8 cellular contexts compared by ENCODE assay signal in the genomic region with DNA sequence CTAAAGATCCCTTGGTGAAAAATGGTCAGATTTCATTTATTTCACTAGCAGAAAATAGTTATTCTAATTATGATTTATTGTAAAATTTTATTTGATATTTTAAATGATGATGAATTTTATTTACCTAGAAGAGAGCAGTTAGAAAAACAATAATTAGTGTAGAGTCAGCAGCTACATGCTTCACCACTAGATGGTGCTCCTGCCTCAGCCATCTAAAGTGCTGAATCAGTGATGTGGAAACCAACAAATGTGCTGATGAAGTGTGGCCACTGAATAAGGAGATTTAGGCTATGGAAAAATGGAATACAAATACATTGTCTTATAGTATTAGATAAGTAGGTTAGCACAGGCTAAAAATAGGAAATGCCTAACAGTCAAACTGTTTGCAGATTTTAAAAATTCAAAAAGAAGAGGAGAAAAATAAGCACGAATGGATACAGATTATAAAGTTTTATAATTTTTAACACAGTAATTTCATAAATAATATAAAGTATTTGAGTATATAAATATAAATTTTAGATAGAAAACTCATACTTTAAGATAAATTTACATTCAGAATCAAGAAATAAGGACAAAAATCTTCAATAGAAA.
DNase-seq lines count a peak whose midpoint lies in the region; ATAC-seq, FAIRE-seq and TF ChIP-seq lines count a peak whose summit lies in the region.

No MANE protein-coding gene starts in this region.

- H3K4me1 ChIP-seq in osteoblast (ENCODE audit: insufficient read depth, low read length) = peaks cover 41% of the 10 kb centered on the region
- H3K4me1 ChIP-seq in tibial artery = peaks cover 0 to 24% (median 15%) of the 10 kb centered on the region in 4 donors

- H3K79me2 ChIP-seq in osteoblast (ENCODE audit: insufficient read depth, low read length) = no peaks in the 10 kb centered on the region

- H3K9me3 ChIP-seq in osteoblast (ENCODE audit: low read depth, low read length) (no peaks in the 10 kb centered on the region), tibial artery (no peaks in the 10 kb centered on the region)

- no peak overlapping the region for H2AFZ ChIP-seq in osteoblast (ENCODE audit: low read length)

- H3K27me3 ChIP-seq in osteoblast (ENCODE audit: insufficient read depth, low read length) (no peaks in the 10 kb centered on the region), tibial artery (no peaks in the 10 kb centered on the region)

- no peak for ATAC-seq in HG03460 (IDR thresholded peaks at IDR 0.05; ENCODE audit: unreplicated experiment)

- no peak overlapping the region for H3K4me2 ChIP-seq in osteoblast (ENCODE audit: insufficient read depth, low read length)

- FAIRE-seq in frontal cortex (lab: Jason Lieb, UNC) = peak; percentile 99

- H3K27ac ChIP-seq in osteoblast (ENCODE audit: low read depth, low read length) (peak overlapping the region; percentile 21), tibial artery (no peak overlapping the region)

- POLR2A ChIA-PET in GM10248 (lab: Yijun Ruan, JAX) = interaction anchor here (0.5 kb wide), 1 partner anchor 317 kb away, joined by 6 read pairs; no protein-coding TSS in a partner anchor

- peak; percentile 49 for DNase-seq in GM10248 (ENCODE audit: extremely low spot score)
- DNase-seq in MV-4-11 (lab: John Stamatoyannopoulos, UW) = peak; percentile 65
- peak; percentile 75 for DNase-seq in SK-N-DZ (ENCODE audit: low spot score)
- peak; percentile 49 for DNase-seq in activated gamma-delta T cell treated with anti-CD3 and anti-CD28 coated beads, Interleukin-2, amount 50 U/mL, for 16 hours (ENCODE audit: low read depth)
- peak; percentile 8 to 38 for DNase-seq in frontal cortex (ENCODE audit: low spot score in 2 of 2)
- no peak for DNase-seq in osteoblast (ENCODE audit: insufficient read length, low spot score, missing footprints)
- peak; percentile 74 to 78 for DNase-seq in tibial artery

- CTCF ChIA-PET in GM10248 (lab: Yijun Ruan, JAX) = interaction anchor here (0.6 to 6.2 kb wide), 7 partner anchors 11 to 1977 kb away, joined by 3 to 48 read pairs (median 3); a partner anchor contains a TSS

- intact Hi-C loops in tibial artery (cut with DNase I; ENCODE audit: low total_unique reads) = loop anchor here (10.0 kb wide), 2 partner anchors 119 to 779 kb away; a partner anchor contains a TSS

- no peaks in the 10 kb centered on the region for H4K20me1 ChIP-seq in osteoblast (ENCODE audit: insufficient read depth, low read length)

- H3K36me3 ChIP-seq in osteoblast (ENCODE audit: insufficient read depth, low read length) = no peaks in the 10 kb centered on the region
- H3K36me3 ChIP-seq in tibial artery = peaks cover 0 to 9% (median 0%) of the 10 kb centered on the region in 3 donors

- TF ChIP-seq CTCF in GM10248 (IDR thresholded peaks at IDR 0.05; ENCODE audit: control extremely low read depth, extremely low read depth, low read depth, missing control alignments) (peak; percentile 93), osteoblast (IDR thresholded peaks at IDR 0.05; ENCODE audit: extremely low read depth, low read depth, low read length) (peak; percentile 96), tibial artery (IDR thresholded peaks at IDR 0.05) (peak; percentile 87 to 92)

- H3K4me3 ChIP-seq in osteoblast (ENCODE audit: insufficient read depth, low read length) (no peak overlapping the region), tibial artery (no peak overlapping the region)
